In genomic region chrX:39857780-39858179, GRCh38 we compare ENCODE assay signal across 19 cellular contexts.
DNase-seq lines count a peak whose midpoint lies in the region; ATAC-seq and TF ChIP-seq lines count a peak whose summit lies in the region.
"Had no signal": no experiment of that assay in that cellular context is flagged by ENCODE, and none has a peak within 500 bp of the region (broad histone marks: within the 10 kb centered on the region; RNA-seq: fewer than 3 reads in every experiment).

No MANE protein-coding gene starts in this region.

- H3K4me1 Mint-ChIP-seq in natural killer cell treated with Interleukin-12 subunit alpha and Interleukin-12 subunit beta and Interleukin-15 and Interleukin-18, amount 100 ng/mL, for 72 hours (ENCODE audit: low read depth in 2 of 2) = peaks cover 55 to 56% of the 10 kb centered on the region in 2 donors
- H3K4me1 Mint-ChIP-seq in glutamatergic neuron (ENCODE audit: low read depth, unreplicated experiment) = peaks cover 5% of the 10 kb centered on the region

- TF ChIP-seq CTCF in GM12865 (IDR thresholded peaks at IDR 0.05; ENCODE audit: insufficient read depth, low read depth, low read length, missing control alignments) = no peak
- TF ChIP-seq CTCF in glutamatergic neuron (IDR thresholded peaks at IDR 0.05; ENCODE audit: partially characterized antibody, unreplicated experiment) = no peak

- DNase-seq in GM12865 (ENCODE audit: low read depth) = peak; percentile 45
- DNase-seq in M059J (ENCODE audit: low read depth) = peak; percentile 87
- peak; percentile 61 for DNase-seq in activated CD8-positive, alpha-beta memory T cell treated with anti-CD3 and anti-CD28 coated beads, Interleukin-2, amount 50 U/mL, for 48 hours
- DNase-seq in natural killer cell treated with Interleukin-12 subunit alpha and Interleukin-12 subunit beta and Interleukin-15 and Interleukin-18, amount 100 ng/mL, for 72 hours (ENCODE audit: low spot score) = no peak
- no peak for DNase-seq in glutamatergic neuron
- no peak for DNase-seq in NCI-H1694 (lab: John Stamatoyannopoulos, UW)
- DNase-seq in C1 segment of cervical spinal cord (lab: John Stamatoyannopoulos, UW) = no peak
- DNase-seq: CD8-positive, alpha-beta memory T cell; cerebellar nuclear complex; GDM1; head of caudate nucleus; IMR-90; NCI-H146; NCI-H526; Right ventricle myocardium superior; T-helper 9 cell had no signal

- peak overlapping the region; percentile 45 to 95 for H3K27ac Mint-ChIP-seq in natural killer cell treated with Interleukin-12 subunit alpha and Interleukin-12 subunit beta and Interleukin-15 and Interleukin-18, amount 100 ng/mL, for 72 hours
- H3K27ac Mint-ChIP-seq in glutamatergic neuron (ENCODE audit: unreplicated experiment) = no peak overlapping the region

- H3K4me3 Mint-ChIP-seq in natural killer cell treated with Interleukin-12 subunit alpha and Interleukin-12 subunit beta and Interleukin-15 and Interleukin-18, amount 100 ng/mL, for 72 hours = peak overlapping the region; percentile 48
- no peak overlapping the region for H3K4me3 Mint-ChIP-seq in glutamatergic neuron (ENCODE audit: unreplicated experiment)

- H3K27me3 Mint-ChIP-seq in natural killer cell treated with Interleukin-12 subunit alpha and Interleukin-12 subunit beta and Interleukin-15 and Interleukin-18, amount 100 ng/mL, for 72 hours = peaks cover 0 to 4% of the 10 kb centered on the region in 2 donors
- H3K27me3 Mint-ChIP-seq in glutamatergic neuron (ENCODE audit: unreplicated experiment) = peaks cover 2% of the 10 kb centered on the region
- H3K27me3 Mint-ChIP-seq: CD8-positive, alpha-beta memory T cell had no signal

- no peaks in the 10 kb centered on the region for H3K9me3 Mint-ChIP-seq in natural killer cell treated with Interleukin-12 subunit alpha and Interleukin-12 subunit beta and Interleukin-15 and Interleukin-18, amount 100 ng/mL, for 72 hours
- peaks cover 4% of the 10 kb centered on the region for H3K9me3 Mint-ChIP-seq in glutamatergic neuron (ENCODE audit: unreplicated experiment)
- H3K9me3 Mint-ChIP-seq: CD8-positive, alpha-beta memory T cell had no signal

- peak; percentile 29 to 45 for ATAC-seq in natural killer cell treated with Interleukin-12 subunit alpha and Interleukin-12 subunit beta and Interleukin-15 and Interleukin-18, amount 100 ng/mL, for 72 hours
- no peak for ATAC-seq in HG03196 (IDR thresholded peaks at IDR 0.05; ENCODE audit: unreplicated experiment)

- H3K4me3 ChIP-seq in GM12865 (ENCODE audit: low read depth, low read length) = no peak overlapping the region
- H3K4me3 ChIP-seq: right atrium auricular region, thoracic aorta had no signal

- H3K36me3 Mint-ChIP-seq in natural killer cell treated with Interleukin-12 subunit alpha and Interleukin-12 subunit beta and Interleukin-15 and Interleukin-18, amount 100 ng/mL, for 72 hours = no peaks in the 10 kb centered on the region
- no peaks in the 10 kb centered on the region for H3K36me3 Mint-ChIP-seq in glutamatergic neuron (ENCODE audit: unreplicated experiment)
- H3K36me3 Mint-ChIP-seq: CD8-positive, alpha-beta memory T cell had no signal

Comparison
In these comparisons a context has a peak if more than half of its experiments do, and no peak if none do; other contexts are left out.
1. DNase-seq: peak in GM12865 (single experiment), M059J (single experiment) and activated CD8-positive, alpha-beta memory T cell treated with anti-CD3 and anti-CD28 coated beads, Interleukin-2, amount 50 U/mL, for 48 hours (single experiment); none in natural killer cell treated with Interleukin-12 subunit alpha and Interleukin-12 subunit beta and Interleukin-15 and Interleukin-18, amount 100 ng/mL, for 72 hours (single experiment), glutamatergic neuron (single experiment), NCI-H1694 (single experiment) and C1 segment of cervical spinal cord (0 of 14).